In the genomic region with DNA sequence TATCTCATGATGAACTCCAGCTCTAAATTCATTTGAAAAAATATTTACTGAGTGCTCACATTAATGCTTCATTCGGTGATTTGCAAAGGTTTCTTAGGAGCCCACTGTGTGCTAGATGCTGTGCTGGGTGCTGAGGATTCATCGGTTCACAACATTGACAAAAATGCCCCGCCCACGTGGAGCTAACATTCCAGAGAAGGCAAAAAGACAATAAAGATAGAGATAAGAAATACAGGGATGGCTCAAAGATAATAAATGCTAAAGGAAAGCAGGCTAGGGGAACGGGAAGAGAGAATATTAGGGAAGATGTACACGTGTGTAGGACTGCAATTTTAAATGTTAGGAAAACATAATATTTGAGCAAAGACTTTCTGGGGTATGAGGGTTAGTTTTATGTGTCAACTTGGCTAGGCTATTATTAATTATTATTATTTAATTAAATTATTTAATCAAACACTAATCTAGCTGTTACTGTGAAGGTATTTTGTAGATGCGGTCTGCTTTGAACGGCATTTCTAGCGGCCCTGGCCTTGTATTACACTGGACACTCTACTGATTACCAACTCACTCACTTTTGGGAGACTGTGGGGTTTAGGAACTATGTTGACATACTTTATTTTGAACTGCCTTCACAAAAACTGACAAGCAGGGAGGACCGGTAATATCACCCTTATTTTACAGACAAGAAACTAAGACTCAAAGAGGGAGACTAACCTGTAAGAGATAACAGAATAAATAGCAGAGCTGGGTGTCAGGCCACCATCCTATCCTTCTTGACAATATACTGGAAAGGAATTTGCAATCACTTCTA, we compare ENCODE assay signal across 8 cellular contexts.
A peak's percentile ranks its signal among the peaks of the same experiment; 100 is the strongest.
DNase-seq lines count a peak whose midpoint lies in the region; ATAC-seq and TF ChIP-seq lines count a peak whose summit lies in the region.

No MANE protein-coding gene starts in this region.

- H3K36me3 Mint-ChIP-seq in stimulated activated naive CD8-positive, alpha-beta T cell treated with anti-CD3 and anti-CD28 coated beads, Interleukin-15, Interleukin-2, amounts not matched to agents 100 ng/mL and 50 ng/mL, for 24 hours (ENCODE audit: low read depth), result no peaks in the 10 kb centered on the region

- H3K27me3 Mint-ChIP-seq in stimulated activated naive CD8-positive, alpha-beta T cell treated with anti-CD3 and anti-CD28 coated beads, Interleukin-15, Interleukin-2, amounts not matched to agents 100 ng/mL and 50 ng/mL, for 24 hours, result no peaks in the 10 kb centered on the region

- H3K4me3 ChIP-seq in body of pancreas, result peak overlapping the region; percentile 27 to 51
- H3K4me3 ChIP-seq in mesodermal cell (ENCODE audit: extremely low read depth, insufficient read depth, low read length, poor library complexity, severe bottlenecking), result peak overlapping the region; percentile 62
- H3K4me3 ChIP-seq in vagina, result peak overlapping the region; percentile 53 to 80

- no peaks in the 10 kb centered on the region for H3K9me3 Mint-ChIP-seq in stimulated activated naive CD8-positive, alpha-beta T cell treated with anti-CD3 and anti-CD28 coated beads, Interleukin-15, Interleukin-2, amounts not matched to agents 100 ng/mL and 50 ng/mL, for 24 hours

- TF ChIP-seq POLR2A in body of pancreas (IDR thresholded peaks at IDR 0.05), result no peak
- no peak for TF ChIP-seq POLR2A in vagina (IDR thresholded peaks at IDR 0.05)

- H3K4me1 Mint-ChIP-seq in stimulated activated naive CD8-positive, alpha-beta T cell treated with anti-CD3 and anti-CD28 coated beads, Interleukin-15, Interleukin-2, amounts not matched to agents 100 ng/mL and 50 ng/mL, for 24 hours (ENCODE audit: low read depth), result peaks cover 62% of the 10 kb centered on the region

- H3K27ac ChIP-seq in body of pancreas, result peak overlapping the region; percentile 93 to 97 (median 95)
- peak overlapping the region; percentile 80 for H3K27ac ChIP-seq in mesodermal cell (ENCODE audit: low read depth, low read length, severe bottlenecking)
- peak overlapping the region; percentile 88 for H3K27ac ChIP-seq in vagina

- TF ChIP-seq CTCF in body of pancreas (IDR thresholded peaks at IDR 0.05) (peak in 2 of 7 experiments; percentile 12 to 18), vagina (IDR thresholded peaks at IDR 0.05) (no peak)

- H3K4me1 ChIP-seq in body of pancreas (peaks cover 15% of the 10 kb centered on the region), mesodermal cell (ENCODE audit: control insufficient read depth, insufficient read depth, low read length, poor library complexity, severe bottlenecking) (peaks cover 30% of the 10 kb centered on the region), vagina (peaks cover 14% of the 10 kb centered on the region)

- H3K9me3 ChIP-seq in body of pancreas, result no peaks in the 10 kb centered on the region
- H3K9me3 ChIP-seq in mesodermal cell (ENCODE audit: control insufficient read depth, low read length), result no peaks in the 10 kb centered on the region
- H3K9me3 ChIP-seq in vagina, result no peaks in the 10 kb centered on the region

- DNase-seq in stimulated activated naive CD8-positive, alpha-beta T cell treated with anti-CD3 and anti-CD28 coated beads, Interleukin-15, Interleukin-2, amounts not matched to agents 100 U/mL and 50 U/mL, for 24 hours, result no peak
- DNase-seq in body of pancreas, result no peak
- DNase-seq in vagina (ENCODE audit: extremely low spot score in 2 of 2), result no peak
- no peak for DNase-seq in NCI-H1417 treated with DMSO at 0.1 percent for 48 hours (lab: John Stamatoyannopoulos, UW)
- no peak for DNase-seq in T-helper 9 cell

- intact Hi-C loops in body of pancreas (cut with DNase I), result loop anchor here (10.0 kb wide), 1 partner anchor 61 kb away; a partner anchor contains a TSS
- intact Hi-C loops in vagina (cut with DNase I), result loop anchor here (5.0 to 10.0 kb wide), 3 partner anchors 61 to 249 kb away; a partner anchor contains a TSS

- H3K36me3 ChIP-seq in body of pancreas (replicated peaks in 1 of 2; ENCODE audit: insufficient read depth in 1 of 2, low read depth in 2 of 2), result no peaks in the 10 kb centered on the region
- H3K36me3 ChIP-seq in mesodermal cell (ENCODE audit: control insufficient read depth, insufficient read depth, low read length), result no peaks in the 10 kb centered on the region
- no peaks in the 10 kb centered on the region for H3K36me3 ChIP-seq in vagina

- no peak for ATAC-seq in stimulated activated naive CD8-positive, alpha-beta T cell treated with anti-CD3 and anti-CD28 coated beads, Interleukin-15, Interleukin-2, amounts not matched to agents 100 U/mL and 50 U/mL, for 24 hours
- ATAC-seq in body of pancreas (no peak), HG03565 (IDR thresholded peaks at IDR 0.05; ENCODE audit: unreplicated experiment) (no peak)

- H3K4me3 Mint-ChIP-seq in stimulated activated naive CD8-positive, alpha-beta T cell treated with anti-CD3 and anti-CD28 coated beads, Interleukin-15, Interleukin-2, amounts not matched to agents 100 ng/mL and 50 ng/mL, for 24 hours, result peak overlapping the region; percentile 93

- 36 to 42% methylated on average over 10 of the region's 10 CpGs for WGBS in body of pancreas, 2 donors
- WGBS in mesodermal cell (ENCODE audit: insufficient coverage in 2 of 2), 2 experiments, result 79 to 90% methylated on average over 4 to 5 of the region's 10 CpGs

- no peaks in the 10 kb centered on the region for H3K27me3 ChIP-seq in body of pancreas
- H3K27me3 ChIP-seq in vagina, result no peaks in the 10 kb centered on the region

- peak overlapping the region; percentile 93 for H3K27ac Mint-ChIP-seq in stimulated activated naive CD8-positive, alpha-beta T cell treated with anti-CD3 and anti-CD28 coated beads, Interleukin-15, Interleukin-2, amounts not matched to agents 100 ng/mL and 50 ng/mL, for 24 hours
